8 cellular contexts compared by ENCODE assay signal in genomic region chr7:133786401-133786937, GRCh38.
"Had no signal": no experiment of that assay in that cellular context is flagged by ENCODE, and none has a peak within 500 bp of the region (broad histone marks: within the 10 kb centered on the region; RNA-seq: fewer than 3 reads in every experiment).

No MANE protein-coding gene starts in this region.

- DNase-seq: H7, HFFc6, KG1 had no signal

- H3K4me3 ChIP-seq: GM23338, HAP-1 had no signal

- H3K27ac ChIP-seq: HL-60 had no signal

- H3K27me3 Mint-ChIP-seq: IgD-negative memory B cell had no signal

- ATAC-seq: GM23338, HCT116 had no signal

- H3K4me1 Mint-ChIP-seq: IgD-negative memory B cell had no signal

- H2AFZ ChIP-seq: GM23338 had no signal

- H3K36me3 ChIP-seq: HAP-1 had no signal

- H3K4me2 ChIP-seq: GM23338 had no signal

- H3K27ac Mint-ChIP-seq: GM23338, HFFc6, IgD-negative memory B cell had no signal

- H3K9me3 Mint-ChIP-seq: GM23338, HFFc6, IgD-negative memory B cell had no signal

- H3K4me3 Mint-ChIP-seq: GM23338, HFFc6, IgD-negative memory B cell had no signal

- H3K4me1 ChIP-seq: HAP-1 had no signal

- H3K9me3 ChIP-seq: HAP-1 had no signal
